In genomic region chr16:22643886-22644285, GRCh38 we compare ENCODE assay signal across 6 cellular contexts.
"Had no signal": no experiment of that assay in that cellular context is flagged by ENCODE, and none has a peak within 500 bp of the region (broad histone marks: within the 10 kb centered on the region; RNA-seq: fewer than 3 reads in every experiment).

No MANE protein-coding gene starts in this region.

- H3K4me3 Mint-ChIP-seq: IgD-negative memory B cell had no signal

- H3K9me3 ChIP-seq: HAP-1 had no signal

- H3K4me3 ChIP-seq: GM23248, HAP-1 had no signal

- H3K36me3 Mint-ChIP-seq: IgD-negative memory B cell had no signal

- H3K4me1 Mint-ChIP-seq: IgD-negative memory B cell had no signal

- H3K9me3 Mint-ChIP-seq: IgD-negative memory B cell had no signal

- H3K27ac Mint-ChIP-seq: IgD-negative memory B cell had no signal

- DNase-seq: GM23248, GOT3, H7, KBM-7 had no signal

- H3K36me3 ChIP-seq: HAP-1 had no signal

- H3K27me3 Mint-ChIP-seq: IgD-negative memory B cell had no signal
